In the genomic region with DNA sequence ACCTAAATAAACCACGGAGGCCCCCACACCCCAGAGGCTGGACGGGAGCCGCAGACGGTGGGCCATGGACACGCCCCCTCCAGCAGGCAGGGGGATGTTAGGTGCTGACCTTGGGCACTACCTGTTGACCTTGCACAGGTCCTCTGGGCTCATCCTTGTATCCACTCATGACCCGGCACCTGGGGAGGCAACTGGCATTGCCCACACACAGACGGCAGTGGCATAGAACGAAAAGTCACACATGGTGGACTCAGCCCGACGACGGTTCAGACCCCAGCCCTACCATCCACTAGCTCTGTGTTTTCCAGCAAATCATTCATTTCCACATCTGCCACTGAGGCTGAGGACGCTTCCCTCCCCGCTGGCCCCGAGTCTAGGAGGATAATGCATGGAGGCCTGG, we compare ENCODE assay signal across 20 cellular contexts.
"Had no signal": no experiment of that assay in that cellular context is flagged by ENCODE, and none has a peak within 500 bp of the region (broad histone marks: within the 10 kb centered on the region; RNA-seq: fewer than 3 reads in every experiment).

No MANE protein-coding gene starts in this region.

- ATAC-seq: effector memory CD8-positive, alpha-beta T cell; gastroesophageal sphincter; left cardiac atrium; left ventricle myocardium superior had no signal

- H3K4me3 Mint-ChIP-seq: central memory CD8-positive, alpha-beta T cell; dendritic cell treated with granulocyte-macrophage colony-stimulating factor and Interleukin-4, amounts not matched to agents 40 ng/mL and 50 ng/mL, for 4 days; effector memory CD8-positive, alpha-beta T cell had no signal

- H3K36me3 ChIP-seq: esophagus muscularis mucosa, gastroesophageal sphincter, neutrophil, right atrium auricular region, tibial nerve had no signal

- H3K4me1 Mint-ChIP-seq: central memory CD8-positive, alpha-beta T cell had no signal

- H3K9me3 Mint-ChIP-seq: central memory CD8-positive, alpha-beta T cell; dendritic cell treated with granulocyte-macrophage colony-stimulating factor and Interleukin-4, amounts not matched to agents 40 ng/mL and 50 ng/mL, for 4 days; effector memory CD8-positive, alpha-beta T cell; nephron had no signal

- H3K27ac Mint-ChIP-seq: dendritic cell treated with granulocyte-macrophage colony-stimulating factor and Interleukin-4, amounts not matched to agents 40 ng/mL and 50 ng/mL, for 4 days; effector memory CD8-positive, alpha-beta T cell; naive B cell had no signal

- DNase-seq: effector memory CD8-positive, alpha-beta T cell; glutamatergic neuron; left cardiac atrium; left ventricle myocardium superior; mesenchymal stem cell; naive B cell; small intestine; stimulated activated CD4-positive, alpha-beta T cell treated with anti-CD3 and anti-CD28 coated beads, Interleukin-2, amount 100 ng/mL, for 48 hours; stimulated activated naive CD4-positive, alpha-beta T cell treated with Interleukin-2 at 50 U/mL for 16 hours had no signal

- H3K4me1 ChIP-seq: esophagus muscularis mucosa, gastroesophageal sphincter, right atrium auricular region had no signal

- H3K36me3 Mint-ChIP-seq: naive B cell had no signal

- H3K9me3 ChIP-seq: esophagus muscularis mucosa, gastroesophageal sphincter, neutrophil, right atrium auricular region, tibial nerve had no signal

- FAIRE-seq: keratinocyte, small intestine had no signal

- H3K27me3 ChIP-seq: right atrium auricular region had no signal

- H3K27ac ChIP-seq: epithelial cell of prostate, esophagus muscularis mucosa, gastroesophageal sphincter, neutrophil, right atrium auricular region, tibial nerve had no signal

- H3K4me3 ChIP-seq: esophagus muscularis mucosa, gastroesophageal sphincter, lung, right atrium auricular region, tibial nerve had no signal
